In the genomic region with DNA sequence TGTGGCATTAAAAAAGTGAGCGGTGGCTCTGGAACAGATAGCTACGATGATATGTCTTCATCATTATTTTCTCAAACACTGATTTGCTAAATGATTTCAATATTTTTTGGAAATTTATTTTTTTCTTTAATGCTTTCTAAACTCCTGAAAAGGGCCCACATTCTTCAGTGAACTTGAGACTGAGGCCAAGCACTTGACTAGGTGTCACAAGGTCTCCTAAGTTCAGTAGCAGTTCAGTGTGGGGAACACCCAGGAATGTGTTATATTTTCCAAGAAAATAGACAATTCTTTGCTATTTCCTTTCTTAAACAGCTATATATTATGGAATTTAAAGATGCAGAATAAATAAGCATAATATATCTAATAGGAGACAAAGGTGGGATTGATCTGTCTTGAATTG, we compare ENCODE assay signal across 18 cellular contexts.
A peak's percentile ranks its signal among the peaks of the same experiment; 100 is the strongest.
DNase-seq lines count a peak whose midpoint lies in the region; ATAC-seq and TF ChIP-seq lines count a peak whose summit lies in the region.
"Had no signal": no experiment of that assay in that cellular context is flagged by ENCODE, and none has a peak within 500 bp of the region (broad histone marks: within the 10 kb centered on the region; RNA-seq: fewer than 3 reads in every experiment).

No MANE protein-coding gene starts in this region.

- peak overlapping the region in 2 of 3 experiments; percentile 10 to 53 for H3K4me3 Mint-ChIP-seq in nephron
- H3K4me3 Mint-ChIP-seq: CD14-positive monocyte, GM23338 had no signal

- DNase-seq in SK-N-MC (ENCODE audit: low read depth, low spot score) (no peak), dorsolateral prefrontal cortex (no peak), thyroid gland (peak; percentile 52 to 54), SKM-1 treated with dmso at 0.1 percent for 144 hours (lab: John Stamatoyannopoulos, UW; ENCODE audit: unreplicated experiment) (no peak), coronary artery (ENCODE audit: low spot score) (no peak)
- DNase-seq: ACHN, AML-193, DMS 273 treated with DMSO at 0.1 percent for 48 hours, NCI-H1048, NCI-H146, NCI-H2081, NCI-H774 had no signal

- peak overlapping the region; percentile 30 for H3K9ac ChIP-seq in SK-N-MC (ENCODE audit: insufficient read length)

- H3K9me3 Mint-ChIP-seq in nephron, result no peaks in the 10 kb centered on the region
- H3K9me3 Mint-ChIP-seq: GM23338 had no signal

- TF ChIP-seq POLR2A in thyroid gland (IDR thresholded peaks at IDR 0.05), result no peak

- H3K4me1 Mint-ChIP-seq in nephron, result peaks cover 43% of the 10 kb centered on the region

- intact Hi-C loops in dorsolateral prefrontal cortex (cut with DNase I), result loop anchor here in 1 of 2 donors (10.0 kb wide), 1 partner anchor 126 kb away; no protein-coding TSS in a partner anchor
- intact Hi-C loops in thyroid gland (cut with DNase I), result no loop called here

- TF ChIP-seq CTCF in dorsolateral prefrontal cortex (IDR thresholded peaks at IDR 0.05 in 54 of 56, conservative IDR thresholded peaks at IDR 0.05 in 2 of 56; ENCODE audit: low read depth in 1 of 56, partially characterized antibody in 56 of 56) (no peak), nephron (IDR thresholded peaks at IDR 0.05; ENCODE audit: unreplicated experiment in 3 of 3) (no peak), thyroid gland (IDR thresholded peaks at IDR 0.05) (no peak), coronary artery (IDR thresholded peaks at IDR 0.05) (no peak)

- H3K36me3 ChIP-seq in SK-N-MC (ENCODE audit: insufficient read depth, low read length) (no peaks in the 10 kb centered on the region), thyroid gland (no peaks in the 10 kb centered on the region)

- H3K27me3 ChIP-seq in dorsolateral prefrontal cortex, result no peaks in the 10 kb centered on the region
- H3K27me3 ChIP-seq in thyroid gland, result no peaks in the 10 kb centered on the region

- H3K4me3 ChIP-seq in SK-N-MC, result peak overlapping the region; percentile 75
- H3K4me3 ChIP-seq in dorsolateral prefrontal cortex, result peak overlapping the region in 3 of 59 donors; percentile 12 to 53 (median 17)
- no peak overlapping the region for H3K4me3 ChIP-seq in thyroid gland (replicated peaks in 1 of 3)
- H3K4me3 ChIP-seq in coronary artery, result no peak overlapping the region
- H3K4me3 ChIP-seq: GM23338, K562 had no signal

- peaks cover 23% of the 10 kb centered on the region in 2 donors for H3K4me1 ChIP-seq in thyroid gland

- H3K36me3 Mint-ChIP-seq in nephron (ENCODE audit: low read depth), result peaks cover 13% of the 10 kb centered on the region
- H3K36me3 Mint-ChIP-seq: CD14-positive monocyte had no signal

- ATAC-seq in GM19452 (IDR thresholded peaks at IDR 0.05; ENCODE audit: unreplicated experiment), result no peak
- ATAC-seq: GM23338, HCT116, K562 had no signal

- H3K9me3 ChIP-seq in SK-N-MC (ENCODE audit: low read depth, low read length) (no peaks in the 10 kb centered on the region), thyroid gland (no peaks in the 10 kb centered on the region)

- H3K27ac Mint-ChIP-seq in nephron, result peak overlapping the region; percentile 98 to 100 (median 98)
- H3K27ac Mint-ChIP-seq: CD14-positive monocyte, GM23338 had no signal

- H3K27ac ChIP-seq in SK-N-MC, result peak overlapping the region; percentile 89
- H3K27ac ChIP-seq in dorsolateral prefrontal cortex, result peak overlapping the region in 54 of 59 donors; percentile 11 to 91 (median 82)
- H3K27ac ChIP-seq in thyroid gland, result peak overlapping the region; percentile 55 to 67 (median 65)
- no peak overlapping the region for H3K27ac ChIP-seq in coronary artery

- 89 to 90% methylated on average over 2 of the region's 2 CpGs for WGBS in thyroid gland, 2 donors

- no peaks in the 10 kb centered on the region for H3K27me3 Mint-ChIP-seq in nephron (ENCODE audit: low read depth)

Comparison
In these comparisons a context has a peak if more than half of its experiments do, and no peak if none do; other contexts are left out.
1. DNase-seq: peak in thyroid gland (2 of 2); none in SK-N-MC (single experiment), dorsolateral prefrontal cortex (0 of 10), SKM-1 treated with dmso at 0.1 percent for 144 hours (single experiment) and coronary artery (single experiment).
2. H3K27ac ChIP-seq: peak in SK-N-MC (single experiment), dorsolateral prefrontal cortex (54 of 59) and thyroid gland (3 of 3); none in coronary artery (0 of 2).